8 cellular contexts compared by ENCODE assay signal in the genomic region with DNA sequence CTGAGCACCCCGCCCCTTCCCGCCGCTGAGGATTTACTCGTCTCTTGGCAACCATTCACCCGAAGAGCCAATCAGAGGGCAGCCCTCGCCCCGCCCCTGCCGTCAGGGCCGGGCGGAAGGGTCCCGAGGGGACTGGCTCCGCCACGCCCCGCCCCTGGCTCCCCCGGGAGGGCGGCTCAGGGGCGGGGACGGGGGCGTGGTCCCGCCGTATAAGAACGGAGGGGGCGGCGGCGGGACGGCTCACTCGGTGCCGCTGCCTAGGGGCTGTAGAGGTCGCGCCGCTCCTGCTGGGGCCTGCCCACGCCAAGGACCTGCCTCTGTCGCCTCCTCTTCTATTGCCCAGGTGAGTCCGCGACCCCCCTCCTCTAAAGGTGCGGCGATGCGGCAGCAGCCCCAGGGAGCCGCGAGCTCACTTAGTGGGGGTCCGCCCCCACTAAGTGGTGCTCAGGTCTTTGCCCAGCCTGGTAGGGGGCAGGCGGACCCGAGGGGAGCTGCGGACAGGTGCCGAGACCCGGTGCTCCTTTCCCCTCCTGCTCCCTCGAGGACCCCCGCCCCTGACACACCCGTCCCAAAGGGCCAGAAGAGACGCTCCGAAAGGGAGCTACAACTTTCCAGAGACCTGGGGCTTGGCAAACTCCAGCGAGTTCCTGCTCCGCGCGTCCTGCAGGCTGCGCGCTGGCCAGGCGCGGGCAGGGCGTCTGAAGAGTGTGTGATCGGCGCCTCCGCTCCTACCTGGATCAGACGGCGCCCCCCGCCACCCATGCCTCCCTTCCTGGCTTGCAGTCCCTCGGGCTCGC. TPM values are rescaled to one million over a fixed set of nuclear protein-coding genes. Genes with fewer than 3 reads are reported as not detected.
DNase-seq lines count a peak whose midpoint lies in the region; ATAC-seq and TF ChIP-seq lines count a peak whose summit lies in the region.

A gene (plus strand): TSS at position 238 of the 797 bp plus-strand sequence. CDS start 16,821 bp downstream, outside the sequence.

- ATAC-seq in activated T-helper 17 cell treated with anti-CD3 and anti-CD28 coated beads, Interleukin-2, amount 50 U/mL, for 72 hours (replicated peaks): peak; percentile 92
- peak; percentile 89 to 98 (median 89) for ATAC-seq in natural killer cell
- ATAC-seq in stimulated activated naive B cell treated with anti-CD40 and anti-IgM and Interleukin-4, amounts not matched to agents 10 μg/mL and 1 μg/mL and 100 μg/mL, for 72 hours (replicated peaks): peak; percentile 73 to 83

- no peaks in the 10 kb centered on the region for H3K9me3 Mint-ChIP-seq in activated T-helper 17 cell treated with anti-CD3 and anti-CD28 coated beads, Interleukin-2, amount 50 U/mL, for 72 hours
- H3K9me3 Mint-ChIP-seq in natural killer cell: no peaks in the 10 kb centered on the region
- H3K9me3 Mint-ChIP-seq in stimulated activated naive B cell treated with anti-CD40 and anti-IgM and Interleukin-4, amounts not matched to agents 10 μg/mL and 1 μg/mL and 100 μg/mL, for 72 hours: no peaks in the 10 kb centered on the region

- peak within 1 kb of the TSS; percentile 98 for H3K27ac Mint-ChIP-seq in activated T-helper 17 cell treated with anti-CD3 and anti-CD28 coated beads, Interleukin-2, amount 50 U/mL, for 72 hours
- H3K27ac Mint-ChIP-seq in natural killer cell: peak within 1 kb of the TSS; percentile 94 to 98
- H3K27ac Mint-ChIP-seq in stimulated activated naive B cell treated with anti-CD40 and anti-IgM and Interleukin-4, amounts not matched to agents 10 μg/mL and 1 μg/mL and 100 μg/mL, for 72 hours: peak within 1 kb of the TSS; percentile 97

- DNase-seq in ELF-1 (ENCODE audit: low read depth, low spot score) (peak; percentile 98), H4 (ENCODE audit: low spot score) (peak; percentile 96), LNCaP clone FGC (ENCODE audit: low read depth) (peak; percentile 81), RPMI8226 (peak; percentile 97), fibroblast of pulmonary artery (ENCODE audit: low read depth) (peak; percentile 96), natural killer cell (peak; percentile 98)
- DNase-seq in stimulated activated naive B cell treated with anti-CD40 and anti-IgM and Interleukin-4, amounts not matched to agents 10 μg/mL and 1 μg/mL and 100 μg/mL, for 72 hours: peak; percentile 98

- peak within 1 kb of the TSS; percentile 73 for H3K4me3 ChIP-seq in LNCaP clone FGC (ENCODE audit: low read depth, low read length)
- H3K4me3 ChIP-seq in fibroblast of pulmonary artery (replicated peaks; ENCODE audit: low read depth, low read length): peak within 1 kb of the TSS; percentile 65

- intact Hi-C loops in natural killer cell (cut with micrococcal nuclease): loop anchor here (1.0 to 5.0 kb wide), 3 partner anchors 51 to 239 kb away; a partner anchor contains a TSS

- TF ChIP-seq CTCF in LNCaP clone FGC (IDR thresholded peaks at IDR 0.05; ENCODE audit: control insufficient read depth, extremely low read depth, insufficient read depth): no peak
- no peak for TF ChIP-seq CTCF in fibroblast of pulmonary artery (IDR thresholded peaks at IDR 0.05; ENCODE audit: low read length, missing control alignments)
- no peak for TF ChIP-seq CTCF in natural killer cell (IDR thresholded peaks at IDR 0.05)

- peak within 1 kb of the TSS; percentile 96 for H3K4me3 Mint-ChIP-seq in activated T-helper 17 cell treated with anti-CD3 and anti-CD28 coated beads, Interleukin-2, amount 50 U/mL, for 72 hours
- peak within 1 kb of the TSS; percentile 96 for H3K4me3 Mint-ChIP-seq in natural killer cell
- peak within 1 kb of the TSS; percentile 99 for H3K4me3 Mint-ChIP-seq in stimulated activated naive B cell treated with anti-CD40 and anti-IgM and Interleukin-4, amounts not matched to agents 10 μg/mL and 1 μg/mL and 100 μg/mL, for 72 hours

- H3K4me1 Mint-ChIP-seq in activated T-helper 17 cell treated with anti-CD3 and anti-CD28 coated beads, Interleukin-2, amount 50 U/mL, for 72 hours: peaks cover 26% of the 10 kb centered on the region
- peaks cover 50 to 54% of the 10 kb centered on the region in 2 donors for H3K4me1 Mint-ChIP-seq in natural killer cell
- peaks cover 32 to 51% of the 10 kb centered on the region in 2 donors for H3K4me1 Mint-ChIP-seq in stimulated activated naive B cell treated with anti-CD40 and anti-IgM and Interleukin-4, amounts not matched to agents 10 μg/mL and 1 μg/mL and 100 μg/mL, for 72 hours

- no peaks in the 10 kb centered on the region for H3K27me3 Mint-ChIP-seq in activated T-helper 17 cell treated with anti-CD3 and anti-CD28 coated beads, Interleukin-2, amount 50 U/mL, for 72 hours
- peaks cover 3 to 7% of the 10 kb centered on the region in 2 donors for H3K27me3 Mint-ChIP-seq in natural killer cell (ENCODE audit: low read depth in 2 of 2)
- H3K27me3 Mint-ChIP-seq in stimulated activated naive B cell treated with anti-CD40 and anti-IgM and Interleukin-4, amounts not matched to agents 10 μg/mL and 1 μg/mL and 100 μg/mL, for 72 hours: no peaks in the 10 kb centered on the region

- H3K36me3 Mint-ChIP-seq in activated T-helper 17 cell treated with anti-CD3 and anti-CD28 coated beads, Interleukin-2, amount 50 U/mL, for 72 hours (ENCODE audit: low read depth): peaks cover 51% of the 10 kb centered on the region
- no peaks in the 10 kb centered on the region for H3K36me3 Mint-ChIP-seq in natural killer cell
- peaks cover 23 to 36% of the 10 kb centered on the region in 2 donors for H3K36me3 Mint-ChIP-seq in stimulated activated naive B cell treated with anti-CD40 and anti-IgM and Interleukin-4, amounts not matched to agents 10 μg/mL and 1 μg/mL and 100 μg/mL, for 72 hours

RNA-seq across cellular contexts. Expression of the gene that starts here (rescaled TPM):
- total RNA-seq in H4 (2014; rRNA removed; shearing (Covaris generic)): 0.76 and 1.1 TPM in 2 replicates
- total RNA-seq in activated T-helper 17 cell treated with anti-CD3 and anti-CD28 coated beads, Interleukin-2, amount 50 U/mL, for 72 hours: 10 to 100 TPM; 30.2 to 37.1 TPM
- total RNA-seq in natural killer cell: 100 to 1,000 TPM in 1 of 3 donors, 10 to 100 TPM in 2; 80.6 to 109 (median 90.9) TPM

Comparison
In these comparisons a context has a peak if more than half of its experiments do, and no peak if none do; other contexts are left out.
1. Peak in every context shown above with its lines: DNase-seq, ATAC-seq and H3K4me3 ChIP-seq.
2. RNA of the gene that starts here (total RNA-seq): 80.6 to 109 TPM in natural killer cell and 30.2 to 37.1 TPM in activated T-helper 17 cell treated with anti-CD3 and anti-CD28 coated beads, Interleukin-2, amount 50 U/mL, for 72 hours; 0.76 to 1.1 TPM in H4; every median in the first group is over 10 times any median in the second.